17 cellular contexts compared by ENCODE assay signal in genomic region chr10:819326-819725, GRCh38.
DNase-seq lines count a peak whose midpoint lies in the region; ATAC-seq and TF ChIP-seq lines count a peak whose summit lies in the region.
"Had no signal": no experiment of that assay in that cellular context is flagged by ENCODE, and none has a peak within 500 bp of the region (broad histone marks: within the 10 kb centered on the region; RNA-seq: fewer than 3 reads in every experiment).

No MANE protein-coding gene starts in this region.

- no peaks in the 10 kb centered on the region for H3K27me3 Mint-ChIP-seq in activated CD4-positive, alpha-beta T cell treated with anti-CD3 and anti-CD28 coated beads, Interleukin-2, amount 10 ng/mL, durations not matched to agents 7 days and 5 days
- H3K27me3 Mint-ChIP-seq: CD8-positive, alpha-beta memory T cell; stimulated activated naive CD8-positive, alpha-beta T cell treated with anti-CD3 and anti-CD28 coated beads, Interleukin-15, amount 100 ng/mL, for 72 hours had no signal

- H3K36me3 Mint-ChIP-seq in activated CD4-positive, alpha-beta T cell treated with anti-CD3 and anti-CD28 coated beads, Interleukin-2, amount 10 ng/mL, durations not matched to agents 7 days and 5 days (ENCODE audit: low read depth): peaks cover 44% of the 10 kb centered on the region

- H3K27ac ChIP-seq in OCI-LY3 (ENCODE audit: low read length) (peak overlapping the region; percentile 67), PC-9 (no peak overlapping the region)
- H3K27ac ChIP-seq: HL-60 had no signal

- H3K4me3 Mint-ChIP-seq in activated CD4-positive, alpha-beta T cell treated with anti-CD3 and anti-CD28 coated beads, Interleukin-2, amount 10 ng/mL, durations not matched to agents 7 days and 5 days: no peak overlapping the region
- H3K4me3 Mint-ChIP-seq: CD8-positive, alpha-beta memory T cell; stimulated activated naive CD8-positive, alpha-beta T cell treated with anti-CD3 and anti-CD28 coated beads, Interleukin-15, amount 100 ng/mL, for 72 hours had no signal

- POLR2A ChIA-PET in activated CD4-positive, alpha-beta T cell treated with anti-CD3 and anti-CD28 coated beads, Interleukin-2, amount 10 ng/mL, durations not matched to agents 7 days and 5 days (lab: Charles Lee): interaction anchor here (0.5 kb wide), 1 partner anchor 109 kb away, joined by 5 read pairs; no protein-coding TSS in a partner anchor
- POLR2A ChIA-PET in PC-9 (lab: Charles Lee; ENCODE audit: unreplicated experiment): no interaction called here

- DNase-seq in AG20443 (ENCODE audit: low spot score) (peak; percentile 78), dermis microvascular lymphatic vessel endothelial cell (ENCODE audit: low read depth in 2 of 2) (peak; percentile 24 to 53), non-pigmented ciliary epithelial cell (ENCODE audit: low read depth) (peak; percentile 54), occipital lobe (lab: John Stamatoyannopoulos, UW) (no peak), PC-9 (no peak)
- no peak for DNase-seq in activated CD4-positive, alpha-beta T cell treated with anti-CD3 and anti-CD28 coated beads, Interleukin-2, amount 10 ng/mL, durations not matched to agents 7 days and 5 days
- DNase-seq: activated naive CD4-positive, alpha-beta T cell treated with Interleukin-2 at 50 U/mL for 16 hours; CD8-positive, alpha-beta memory T cell; esophagus squamous epithelium; NCI-H2081; NK-92 treated with Interleukin-12 subunit alpha and Interleukin-12 subunit beta, amount 100 ng/mL, for 24 hours; retina; stimulated activated naive CD8-positive, alpha-beta T cell treated with anti-CD3 and anti-CD28 coated beads, Interleukin-15, amount 100 ng/mL, for 72 hours had no signal

- H3K9me3 ChIP-seq in OCI-LY3 (ENCODE audit: insufficient read depth, low read length): no peaks in the 10 kb centered on the region
- H3K9me3 ChIP-seq in PC-9 (ENCODE audit: insufficient read depth, low read depth): no peaks in the 10 kb centered on the region
- H3K9me3 ChIP-seq: esophagus squamous epithelium, HAP-1 had no signal

- H3K4me3 ChIP-seq in OCI-LY3 (ENCODE audit: low read length) (peak overlapping the region; percentile 22; the same call in 1 of the 2 replicates), PC-9 (no peak overlapping the region)
- H3K4me3 ChIP-seq: esophagus squamous epithelium, HAP-1 had no signal

- no peak overlapping the region for H3K27ac Mint-ChIP-seq in activated CD4-positive, alpha-beta T cell treated with anti-CD3 and anti-CD28 coated beads, Interleukin-2, amount 10 ng/mL, durations not matched to agents 7 days and 5 days

- TF ChIP-seq CTCF in OCI-LY3 (IDR thresholded peaks at IDR 0.05; ENCODE audit: low read depth, low read length) (no peak), PC-9 (conservative IDR thresholded peaks at IDR 0.05) (no peak)

- peaks cover 39% of the 10 kb centered on the region for H3K4me1 Mint-ChIP-seq in activated CD4-positive, alpha-beta T cell treated with anti-CD3 and anti-CD28 coated beads, Interleukin-2, amount 10 ng/mL, durations not matched to agents 7 days and 5 days

- H4K20me1 ChIP-seq in OCI-LY3 (ENCODE audit: insufficient read depth, low read length): peaks cover 13% of the 10 kb centered on the region
- no peaks in the 10 kb centered on the region for H4K20me1 ChIP-seq in PC-9 (ENCODE audit: insufficient read depth)

- H3K9ac ChIP-seq in OCI-LY3 (ENCODE audit: low read length): no peak overlapping the region

- H2AFZ ChIP-seq in OCI-LY3 (ENCODE audit: low read depth, low read length): no peak overlapping the region
- no peak overlapping the region for H2AFZ ChIP-seq in PC-9

- H3K4me1 ChIP-seq in OCI-LY3 (ENCODE audit: low read length) (peaks cover 24% of the 10 kb centered on the region), PC-9 (replicated peaks; ENCODE audit: insufficient read depth) (no peaks in the 10 kb centered on the region)
- H3K4me1 ChIP-seq: HAP-1 had no signal

- CTCF ChIA-PET in activated CD4-positive, alpha-beta T cell treated with anti-CD3 and anti-CD28 coated beads, Interleukin-2, amount 10 ng/mL, durations not matched to agents 7 days and 5 days (lab: Charles Lee): no interaction called here
- CTCF ChIA-PET in PC-9 (lab: Charles Lee): no interaction called here

- intact Hi-C loops in PC-9 (cut with micrococcal nuclease; ENCODE audit: unreplicated experiment): no loop called here

- peak overlapping the region; percentile 57 for H3K4me2 ChIP-seq in OCI-LY3 (ENCODE audit: low read length)
- H3K4me2 ChIP-seq in PC-9: no peak overlapping the region

- H3K27me3 ChIP-seq in OCI-LY3 (ENCODE audit: low read depth, low read length) (no peaks in the 10 kb centered on the region), PC-9 (ENCODE audit: insufficient read depth, low read depth) (no peaks in the 10 kb centered on the region)
- H3K27me3 ChIP-seq: esophagus squamous epithelium had no signal

- H3F3A ChIP-seq in PC-9 (ENCODE audit: insufficient read depth, low read depth): no peaks in the 10 kb centered on the region

- no TSS peak for BruUV-seq in PC-9 (replicated peaks; lab: Mats Ljungman, UMichigan)

- H3K79me2 ChIP-seq in OCI-LY3 (ENCODE audit: low read length) (peaks cover 8% of the 10 kb centered on the region; the same call in 1 of the 2 replicates), PC-9 (ENCODE audit: low read depth) (no peaks in the 10 kb centered on the region)

- H3K9me2 ChIP-seq in PC-9 (ENCODE audit: insufficient read depth): no peaks in the 10 kb centered on the region

- no peaks in the 10 kb centered on the region for H3K9me3 Mint-ChIP-seq in activated CD4-positive, alpha-beta T cell treated with anti-CD3 and anti-CD28 coated beads, Interleukin-2, amount 10 ng/mL, durations not matched to agents 7 days and 5 days
- H3K9me3 Mint-ChIP-seq: CD8-positive, alpha-beta memory T cell; stimulated activated naive CD8-positive, alpha-beta T cell treated with anti-CD3 and anti-CD28 coated beads, Interleukin-15, amount 100 ng/mL, for 72 hours had no signal

- peaks cover 61% of the 10 kb centered on the region for H3K36me3 ChIP-seq in OCI-LY3 (replicated peaks; ENCODE audit: low read depth, low read length)
- H3K36me3 ChIP-seq in PC-9 (ENCODE audit: low read depth): no peaks in the 10 kb centered on the region; the same call in 1 of the 2 replicates

- ATAC-seq in GM21423 (IDR thresholded peaks at IDR 0.05; ENCODE audit: unreplicated experiment): no peak
- ATAC-seq: stimulated activated naive CD8-positive, alpha-beta T cell treated with anti-CD3 and anti-CD28 coated beads, Interleukin-15, amount 100 ng/mL, for 72 hours had no signal

Comparison
In these comparisons a context has a peak if more than half of its experiments do, and no peak if none do; other contexts are left out.
1. DNase-seq: peak in AG20443 (single experiment), dermis microvascular lymphatic vessel endothelial cell (2 of 2) and non-pigmented ciliary epithelial cell (single experiment); none in activated CD4-positive, alpha-beta T cell treated with anti-CD3 and anti-CD28 coated beads, Interleukin-2, amount 10 ng/mL, durations not matched to agents 7 days and 5 days (single experiment), occipital lobe (single experiment) and PC-9 (0 of 2).